17 cellular contexts compared by ENCODE assay signal in genomic region chr14:58783801-58784511, GRCh38.
DNase-seq lines count a peak whose midpoint lies in the region; ATAC-seq and TF ChIP-seq lines count a peak whose summit lies in the region.
"Had no signal": no experiment of that assay in that cellular context is flagged by ENCODE, and none has a peak within 500 bp of the region (broad histone marks: within the 10 kb centered on the region; RNA-seq: fewer than 3 reads in every experiment).

No MANE protein-coding gene starts in this region.

- H2BK5ac ChIP-seq in IMR-90 (ENCODE audit: low read depth, low read length, poor library complexity, severe bottlenecking), result no peak overlapping the region

- H3K56ac ChIP-seq in IMR-90 (ENCODE audit: extremely low read depth, insufficient read depth, low read length), result no peak overlapping the region; the same call in 1 of the 2 replicates

- BruUV-seq in IMR-90 (replicated peaks; lab: Mats Ljungman, UMichigan), result no TSS peak

- intact Hi-C loops in IMR-90 (cut with micrococcal nuclease) (no loop called here), stomach (cut with DNase I; ENCODE audit: low total_unique reads) (no loop called here), breast epithelium (cut with DNase I; ENCODE audit: low total_unique reads) (loop anchor here (5.0 kb wide), 1 partner anchor 363 kb away; no protein-coding TSS in a partner anchor)

- H4K20me1 ChIP-seq in IMR-90 (ENCODE audit: insufficient read depth, low read length), result no peaks in the 10 kb centered on the region
- H4K20me1 ChIP-seq in osteoblast (ENCODE audit: insufficient read depth, low read length), result no peaks in the 10 kb centered on the region

- WGBS in IMR-90 (ENCODE audit: extremely low coverage in 2 of 2, insufficient read length in 1 of 2), 2 experiments, result 57 to 100% methylated on average over 2 to 10 of the region's 10 CpGs
- WGBS in stomach, 5 donors, result 33 to 66% (median 48%) methylated on average over 10 of the region's 10 CpGs

- dilution Hi-C loops in IMR-90 (cut with HindIII; ENCODE audit: low sequenced_read_pairs, unreplicated experiment), result no loop called here

- H3K27me3 ChIP-seq in IMR-90 (ENCODE audit: control insufficient read depth, insufficient read depth, low read length) (peaks cover 40% of the 10 kb centered on the region), osteoblast (ENCODE audit: insufficient read depth, low read length) (peaks cover 21% of the 10 kb centered on the region), stomach (no peaks in the 10 kb centered on the region), breast epithelium (no peaks in the 10 kb centered on the region)

- H3K36me3 ChIP-seq in IMR-90 (ENCODE audit: control insufficient read depth, insufficient read depth, low read length) (no peaks in the 10 kb centered on the region), osteoblast (ENCODE audit: insufficient read depth, low read length) (no peaks in the 10 kb centered on the region), stomach (no peaks in the 10 kb centered on the region), breast epithelium (no peaks in the 10 kb centered on the region)

- no peak overlapping the region for H2AK5ac ChIP-seq in IMR-90 (ENCODE audit: low read depth, low read length)

- H2BK120ac ChIP-seq in IMR-90 (ENCODE audit: low read depth, low read length), result no peak overlapping the region

- no peak for TF ChIP-seq EP300 in stomach (IDR thresholded peaks at IDR 0.05)

- CTCF ChIA-PET in IMR-90 (lab: Yijun Ruan, JAX), result interaction anchor here (0.7 kb wide), 1 partner anchor 34 kb away, joined by 3 read pairs; no protein-coding TSS in a partner anchor

- no peaks in the 10 kb centered on the region for H3K79me1 ChIP-seq in IMR-90 (ENCODE audit: low read depth in 1 of 2, low read length in 2 of 2)

- no peak overlapping the region for H3K9ac ChIP-seq in IMR-90 (ENCODE audit: low read depth, low read length)
- H3K9ac ChIP-seq: GM23248, SK-N-SH had no signal

- 0 out of 2 replicates have a peak, but pooled peaks cover 4% of the 10 kb centered on the region for H3K9me1 ChIP-seq in IMR-90 (ENCODE audit: insufficient read depth, low read length)

- no peak overlapping the region for H2AK9ac ChIP-seq in IMR-90 (replicated peaks; ENCODE audit: low read depth, low read length, poor library complexity)

- in situ Hi-C loops in IMR-90 (cut with MboI; ENCODE audit: low sequenced_read_pairs), result no loop called here

- no peak for ATAC-seq in IMR-90 (ENCODE audit: low read depth)
- ATAC-seq: Panc1 had no signal

- H3K14ac ChIP-seq in IMR-90 (replicated peaks; ENCODE audit: low read depth, low read length), result no peak overlapping the region

- DNase-seq in AG10803 (ENCODE audit: low read depth) (peak; percentile 29), IMR-90 (peak; percentile 30), choroid plexus epithelial cell (ENCODE audit: low read depth) (peak; percentile 52), osteoblast (ENCODE audit: insufficient read length, low spot score, missing footprints) (peak; percentile 39), stomach (no peak), breast epithelium (ENCODE audit: low spot score in 2 of 2) (no peak)
- DNase-seq in activated T-cell treated with anti-CD3 and anti-CD28 coated beads, Interleukin-2, amount 50 U/mL, for 1 hour, result no peak
- DNase-seq: GM23248, H9, MV-4-11, NCI-H1417, NCI-H187, NCI-H69, SIG-M5, SK-N-SH had no signal

- no peak for TF ChIP-seq RAD21 in IMR-90 (IDR thresholded peaks at IDR 0.05; ENCODE audit: low read length)

- H3K9me3 ChIP-seq in IMR-90 (ENCODE audit: control insufficient read depth, insufficient read depth, low read length), result no peaks in the 10 kb centered on the region
- no peaks in the 10 kb centered on the region for H3K9me3 ChIP-seq in osteoblast (ENCODE audit: low read depth, low read length)
- H3K9me3 ChIP-seq in stomach, result no peaks in the 10 kb centered on the region
- H3K9me3 ChIP-seq in breast epithelium, result no peaks in the 10 kb centered on the region
- H3K9me3 ChIP-seq: SK-N-SH had no signal

- POLR2A ChIA-PET in IMR-90 (lab: Charles Lee; ENCODE audit: unreplicated experiment), result no interaction called here

- H3K23ac ChIP-seq in IMR-90 (ENCODE audit: low read depth, low read length), result no peak overlapping the region; the same call in 1 of the 2 replicates

- H2BK15ac ChIP-seq in IMR-90 (ENCODE audit: low read depth, low read length), result no peak overlapping the region

- H3K4me1 ChIP-seq in IMR-90 (ENCODE audit: control insufficient read depth, insufficient read depth, low read length), result no peaks in the 10 kb centered on the region; the same call in 1 of the 2 replicates
- H3K4me1 ChIP-seq in osteoblast (ENCODE audit: insufficient read depth, low read length), result no peaks in the 10 kb centered on the region
- H3K4me1 ChIP-seq in stomach, result no peaks in the 10 kb centered on the region
- no peaks in the 10 kb centered on the region for H3K4me1 ChIP-seq in breast epithelium

- H2BK20ac ChIP-seq in IMR-90 (ENCODE audit: low read depth, low read length), result no peak overlapping the region

- no peak overlapping the region for H3K18ac ChIP-seq in IMR-90 (ENCODE audit: low read depth, low read length)

- TF ChIP-seq POLR2A in IMR-90 (IDR thresholded peaks at IDR 0.05; ENCODE audit: low read depth, low read length) (no peak), stomach (IDR thresholded peaks at IDR 0.05) (no peak), breast epithelium (IDR thresholded peaks at IDR 0.05) (no peak)

- H3K27ac ChIP-seq in IMR-90 (ENCODE audit: insufficient read depth, low read length) (no peak overlapping the region), osteoblast (ENCODE audit: low read depth, low read length) (no peak overlapping the region), stomach (no peak overlapping the region), breast epithelium (no peak overlapping the region)
- H3K27ac ChIP-seq: GM23248, HL-60 had no signal

- H3K4me2 ChIP-seq in IMR-90 (ENCODE audit: low read depth, low read length), result no peak overlapping the region
- no peak overlapping the region for H3K4me2 ChIP-seq in osteoblast (ENCODE audit: insufficient read depth, low read length)
- H3K4me2 ChIP-seq: SK-N-SH had no signal

- no peak overlapping the region for H2AFZ ChIP-seq in IMR-90 (replicated peaks; ENCODE audit: low read length, poor library complexity)
- H2AFZ ChIP-seq in osteoblast (ENCODE audit: low read length), result no peak overlapping the region
- H2AFZ ChIP-seq: GM23248 had no signal

- H4K91ac ChIP-seq in IMR-90 (ENCODE audit: insufficient read depth, low read depth, low read length), result no peak overlapping the region

- no peaks in the 10 kb centered on the region for H3K79me2 ChIP-seq in osteoblast (ENCODE audit: insufficient read depth, low read length)

- H4K8ac ChIP-seq in IMR-90 (ENCODE audit: low read depth in 2 of 2, low read length in 2 of 2), result no peak overlapping the region

- H3K4ac ChIP-seq in IMR-90 (ENCODE audit: low read depth, low read length), result no peak overlapping the region

- no peak overlapping the region for H4K5ac ChIP-seq in IMR-90 (ENCODE audit: low read depth, low read length)

- H3K4me3 ChIP-seq in AG10803 (ENCODE audit: low read length) (no peak overlapping the region), IMR-90 (ENCODE audit: insufficient read depth, low read depth, low read length) (no peak overlapping the region), choroid plexus epithelial cell (ENCODE audit: low read depth, low read length) (no peak overlapping the region), osteoblast (ENCODE audit: insufficient read depth, low read length) (no peak overlapping the region), stomach (no peak overlapping the region), breast epithelium (no peak overlapping the region)
- H3K4me3 ChIP-seq: GM23248 had no signal

- TF ChIP-seq CTCF in AG10803 (conservative IDR thresholded peaks at IDR 0.05; ENCODE audit: low read length) (no peak), IMR-90 (conservative IDR thresholded peaks at IDR 0.05; ENCODE audit: low read depth, low read length) (no peak), choroid plexus epithelial cell (conservative IDR thresholded peaks at IDR 0.05; ENCODE audit: low read depth, low read length) (no peak), osteoblast (IDR thresholded peaks at IDR 0.05; ENCODE audit: extremely low read depth, low read depth, low read length) (no peak), stomach (IDR thresholded peaks at IDR 0.05) (no peak), breast epithelium (IDR thresholded peaks at IDR 0.05) (no peak)

TF ChIP-seq in IMR-90, 13 proteins besides CTCF, POLR2A, EP300 and RAD21:
- TF ChIP-seq MAFK (IDR thresholded peaks at IDR 0.05; ENCODE audit: low read depth, low read length), result no peak
- TF ChIP-seq, protein P1, sequence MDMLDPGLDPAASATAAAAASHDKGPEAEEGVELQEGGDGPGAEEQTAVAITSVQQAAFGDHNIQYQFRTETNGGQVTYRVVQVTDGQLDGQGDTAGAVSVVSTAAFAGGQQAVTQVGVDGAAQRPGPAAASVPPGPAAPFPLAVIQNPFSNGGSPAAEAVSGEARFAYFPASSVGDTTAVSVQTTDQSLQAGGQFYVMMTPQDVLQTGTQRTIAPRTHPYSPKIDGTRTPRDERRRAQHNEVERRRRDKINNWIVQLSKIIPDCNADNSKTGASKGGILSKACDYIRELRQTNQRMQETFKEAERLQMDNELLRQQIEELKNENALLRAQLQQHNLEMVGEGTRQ (IDR thresholded peaks at IDR 0.05; ENCODE audit: low read depth, low read length), result no peak
- no peak for TF ChIP-seq NFE2L2 (IDR thresholded peaks at IDR 0.05; ENCODE audit: low read depth, low read length)
- no peak for TF ChIP-seq FOS (IDR thresholded peaks at IDR 0.05; ENCODE audit: low read depth, low read length)
- TF ChIP-seq SMC3 (IDR thresholded peaks at IDR 0.05; ENCODE audit: low read depth, low read length), result no peak
- TF ChIP-seq CEBPB (IDR thresholded peaks at IDR 0.05; ENCODE audit: low read depth, low read length), result no peak
- no peak for TF ChIP-seq RCOR1 (IDR thresholded peaks at IDR 0.05; ENCODE audit: insufficient replicate concordance, low read length)

Comparison
In these comparisons a context has a peak if more than half of its experiments do, and no peak if none do; other contexts are left out.
1. DNase-seq: peak in AG10803 (single experiment), IMR-90 (single experiment), choroid plexus epithelial cell (single experiment) and osteoblast (single experiment); none in activated T-cell treated with anti-CD3 and anti-CD28 coated beads, Interleukin-2, amount 50 U/mL, for 1 hour (single experiment), stomach (single experiment) and breast epithelium (0 of 2).